ENCODE assay signal across 8 cellular contexts in genomic region chr19:50368649-50369570, GRCh38.
DNase-seq lines count a peak whose midpoint lies in the region; ATAC-seq and TF ChIP-seq lines count a peak whose summit lies in the region.

No MANE protein-coding gene starts in this region.

- peak overlapping the region; percentile 19; the same call in 1 of the 2 replicates for H3K9ac ChIP-seq in KMS-11

- peaks cover 61% of the 10 kb centered on the region for H3K27me3 ChIP-seq in KMS-11 (ENCODE audit: insufficient read depth, low read depth)

- H3K27ac ChIP-seq in KMS-11 = no peak overlapping the region

- peak overlapping the region; percentile 94 to 95 (median 95) for H3K4me3 Mint-ChIP-seq in nephron
- peak overlapping the region; percentile 90 to 96 for H3K4me3 Mint-ChIP-seq in stimulated activated naive CD8-positive, alpha-beta T cell treated with anti-CD3 and anti-CD28 coated beads, Interleukin-15, amount 100 ng/mL, for 72 hours

- H3K79me2 ChIP-seq in KMS-11 (ENCODE audit: insufficient read depth, low read depth) = no peaks in the 10 kb centered on the region

- no peaks in the 10 kb centered on the region for H3K36me3 Mint-ChIP-seq in nephron (ENCODE audit: low read depth)

- peak; percentile 78 for ATAC-seq in stimulated activated naive CD8-positive, alpha-beta T cell treated with anti-CD3 and anti-CD28 coated beads, Interleukin-15, amount 100 ng/mL, for 72 hours

- peak; percentile 71 to 84 for DNase-seq in NCI-H524 (lab: John Stamatoyannopoulos, UW)
- DNase-seq in NCI-H524 treated with DMSO at 0.1 percent for 48 hours (lab: John Stamatoyannopoulos, UW) = no peak
- peak; percentile 67 for DNase-seq in RPMI8226
- DNase-seq in activated effector memory CD4-positive, alpha-beta T cell treated with Interleukin-2 at 50 U/mL for 16 hours = peak; percentile 66
- DNase-seq in fibroblast of the conjunctiva (ENCODE audit: low read depth) = peak; percentile 77
- peak; percentile 81 to 82 for DNase-seq in stimulated activated naive CD8-positive, alpha-beta T cell treated with anti-CD3 and anti-CD28 coated beads, Interleukin-15, amount 100 ng/mL, for 72 hours

- no peaks in the 10 kb centered on the region for H3K36me3 ChIP-seq in KMS-11 (ENCODE audit: insufficient read depth)

- peak overlapping the region; percentile 57 for H2AFZ ChIP-seq in KMS-11 (ENCODE audit: low read depth)

- peak overlapping the region; percentile 94 to 98 (median 97) for H3K27ac Mint-ChIP-seq in nephron
- H3K27ac Mint-ChIP-seq in stimulated activated naive CD8-positive, alpha-beta T cell treated with anti-CD3 and anti-CD28 coated beads, Interleukin-15, amount 100 ng/mL, for 72 hours = peak overlapping the region; percentile 95 to 99

- peaks cover 4% of the 10 kb centered on the region for H3K27me3 Mint-ChIP-seq in nephron (ENCODE audit: low read depth)
- no peaks in the 10 kb centered on the region for H3K27me3 Mint-ChIP-seq in stimulated activated naive CD8-positive, alpha-beta T cell treated with anti-CD3 and anti-CD28 coated beads, Interleukin-15, amount 100 ng/mL, for 72 hours

- H3K4me1 Mint-ChIP-seq in nephron = peaks cover 11% of the 10 kb centered on the region
- H3K4me1 Mint-ChIP-seq in stimulated activated naive CD8-positive, alpha-beta T cell treated with anti-CD3 and anti-CD28 coated beads, Interleukin-15, amount 100 ng/mL, for 72 hours = peaks cover 53% of the 10 kb centered on the region

- TF ChIP-seq CTCF in KMS-11 (conservative IDR thresholded peaks at IDR 0.05; ENCODE audit: low read depth, low read length) = peak; percentile 93
- peak; percentile 80 to 89 (median 85) for TF ChIP-seq CTCF in nephron (IDR thresholded peaks at IDR 0.05; ENCODE audit: unreplicated experiment in 3 of 3)

- H3K9me3 Mint-ChIP-seq in nephron = no peaks in the 10 kb centered on the region
- no peaks in the 10 kb centered on the region for H3K9me3 Mint-ChIP-seq in stimulated activated naive CD8-positive, alpha-beta T cell treated with anti-CD3 and anti-CD28 coated beads, Interleukin-15, amount 100 ng/mL, for 72 hours

- H4K20me1 ChIP-seq in KMS-11 (ENCODE audit: insufficient read depth) = no peaks in the 10 kb centered on the region

- H3K4me1 ChIP-seq in KMS-11 (ENCODE audit: low read depth, poor library complexity, severe bottlenecking) = no peaks in the 10 kb centered on the region

- no peak overlapping the region for H3K4me3 ChIP-seq in KMS-11 (IDR thresholded peaks at IDR 0.05; ENCODE audit: insufficient read depth, low read depth, low read length)

- H3K4me2 ChIP-seq in KMS-11 = peak overlapping the region; percentile 24
